ENCODE assay signal across 2 cellular contexts in the genomic region with DNA sequence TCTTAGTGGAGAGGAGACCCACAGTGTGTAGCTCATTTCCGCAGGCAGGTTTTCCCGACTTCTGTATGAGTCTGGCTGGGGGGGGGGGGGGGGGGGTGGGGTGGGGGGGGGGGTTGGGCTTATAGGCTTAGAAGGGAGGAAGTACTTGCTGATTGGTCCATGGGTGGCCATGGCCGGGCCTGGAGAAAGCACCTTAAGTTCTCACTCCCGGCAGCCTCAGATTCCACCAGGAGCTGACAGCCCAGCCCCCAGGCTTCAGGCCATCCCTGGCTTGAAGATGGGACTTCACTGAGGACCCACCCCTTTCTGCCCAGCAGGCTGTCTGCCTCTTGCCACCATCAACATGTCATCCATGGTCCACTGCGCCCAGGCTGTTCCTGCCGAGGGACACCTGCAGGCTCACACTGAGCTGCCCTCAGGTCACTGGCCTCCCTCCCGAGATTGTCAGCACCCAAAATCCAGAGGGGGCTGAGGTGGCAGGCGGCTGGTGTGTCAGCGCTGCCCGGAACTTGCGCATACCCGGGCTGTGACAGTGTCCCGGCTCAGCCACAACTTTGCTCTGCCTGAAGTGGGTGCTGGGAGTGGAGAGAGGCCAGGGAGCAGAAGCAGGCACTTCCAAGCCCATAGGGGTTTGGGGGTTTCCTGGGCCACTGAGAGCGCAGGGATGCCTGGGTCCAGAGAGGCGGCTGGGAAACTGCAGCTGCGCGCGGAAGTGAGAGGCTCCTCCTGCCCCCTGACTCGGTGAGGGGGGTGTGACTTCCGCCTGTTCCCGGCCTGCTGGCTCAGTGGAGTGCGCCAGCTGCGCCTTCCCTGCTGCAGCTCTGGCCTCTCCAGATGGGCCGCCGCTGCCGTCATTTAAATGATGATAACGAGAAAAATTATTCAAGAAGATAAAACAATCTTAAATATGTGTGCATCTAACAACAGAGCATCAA.
A peak's percentile ranks its signal among the peaks of the same experiment; 100 is the strongest.
TF ChIP-seq lines count a peak whose summit lies in the region.

No MANE protein-coding gene starts in this region.

TF ChIP-seq in HepG2, 621 proteins besides CTCF, POLR2A, EP300 and RAD21 (continued from another document):
- TF ChIP-seq ZNF562 (CRISPR knock-in tag; IDR thresholded peaks at IDR 0.05; ENCODE audit: borderline replicate concordance) (no peak), HNRNPK (IDR thresholded peaks at IDR 0.05; ENCODE audit: low read depth, low read length, poor library complexity, severe bottlenecking) (peak; percentile 58)

TF ChIP-seq in GM23338, 12 proteins besides CTCF, POLR2A, EP300 and RAD21 (continued from another document):
- no peak for TF ChIP-seq ZNF331 (CRISPR knock-in tag; IDR thresholded peaks at IDR 0.05; ENCODE audit: low read depth)
- no peak for TF ChIP-seq EZH2phosphoT487 (IDR thresholded peaks at IDR 0.05; ENCODE audit: unreplicated experiment)
- TF ChIP-seq, protein P1, sequence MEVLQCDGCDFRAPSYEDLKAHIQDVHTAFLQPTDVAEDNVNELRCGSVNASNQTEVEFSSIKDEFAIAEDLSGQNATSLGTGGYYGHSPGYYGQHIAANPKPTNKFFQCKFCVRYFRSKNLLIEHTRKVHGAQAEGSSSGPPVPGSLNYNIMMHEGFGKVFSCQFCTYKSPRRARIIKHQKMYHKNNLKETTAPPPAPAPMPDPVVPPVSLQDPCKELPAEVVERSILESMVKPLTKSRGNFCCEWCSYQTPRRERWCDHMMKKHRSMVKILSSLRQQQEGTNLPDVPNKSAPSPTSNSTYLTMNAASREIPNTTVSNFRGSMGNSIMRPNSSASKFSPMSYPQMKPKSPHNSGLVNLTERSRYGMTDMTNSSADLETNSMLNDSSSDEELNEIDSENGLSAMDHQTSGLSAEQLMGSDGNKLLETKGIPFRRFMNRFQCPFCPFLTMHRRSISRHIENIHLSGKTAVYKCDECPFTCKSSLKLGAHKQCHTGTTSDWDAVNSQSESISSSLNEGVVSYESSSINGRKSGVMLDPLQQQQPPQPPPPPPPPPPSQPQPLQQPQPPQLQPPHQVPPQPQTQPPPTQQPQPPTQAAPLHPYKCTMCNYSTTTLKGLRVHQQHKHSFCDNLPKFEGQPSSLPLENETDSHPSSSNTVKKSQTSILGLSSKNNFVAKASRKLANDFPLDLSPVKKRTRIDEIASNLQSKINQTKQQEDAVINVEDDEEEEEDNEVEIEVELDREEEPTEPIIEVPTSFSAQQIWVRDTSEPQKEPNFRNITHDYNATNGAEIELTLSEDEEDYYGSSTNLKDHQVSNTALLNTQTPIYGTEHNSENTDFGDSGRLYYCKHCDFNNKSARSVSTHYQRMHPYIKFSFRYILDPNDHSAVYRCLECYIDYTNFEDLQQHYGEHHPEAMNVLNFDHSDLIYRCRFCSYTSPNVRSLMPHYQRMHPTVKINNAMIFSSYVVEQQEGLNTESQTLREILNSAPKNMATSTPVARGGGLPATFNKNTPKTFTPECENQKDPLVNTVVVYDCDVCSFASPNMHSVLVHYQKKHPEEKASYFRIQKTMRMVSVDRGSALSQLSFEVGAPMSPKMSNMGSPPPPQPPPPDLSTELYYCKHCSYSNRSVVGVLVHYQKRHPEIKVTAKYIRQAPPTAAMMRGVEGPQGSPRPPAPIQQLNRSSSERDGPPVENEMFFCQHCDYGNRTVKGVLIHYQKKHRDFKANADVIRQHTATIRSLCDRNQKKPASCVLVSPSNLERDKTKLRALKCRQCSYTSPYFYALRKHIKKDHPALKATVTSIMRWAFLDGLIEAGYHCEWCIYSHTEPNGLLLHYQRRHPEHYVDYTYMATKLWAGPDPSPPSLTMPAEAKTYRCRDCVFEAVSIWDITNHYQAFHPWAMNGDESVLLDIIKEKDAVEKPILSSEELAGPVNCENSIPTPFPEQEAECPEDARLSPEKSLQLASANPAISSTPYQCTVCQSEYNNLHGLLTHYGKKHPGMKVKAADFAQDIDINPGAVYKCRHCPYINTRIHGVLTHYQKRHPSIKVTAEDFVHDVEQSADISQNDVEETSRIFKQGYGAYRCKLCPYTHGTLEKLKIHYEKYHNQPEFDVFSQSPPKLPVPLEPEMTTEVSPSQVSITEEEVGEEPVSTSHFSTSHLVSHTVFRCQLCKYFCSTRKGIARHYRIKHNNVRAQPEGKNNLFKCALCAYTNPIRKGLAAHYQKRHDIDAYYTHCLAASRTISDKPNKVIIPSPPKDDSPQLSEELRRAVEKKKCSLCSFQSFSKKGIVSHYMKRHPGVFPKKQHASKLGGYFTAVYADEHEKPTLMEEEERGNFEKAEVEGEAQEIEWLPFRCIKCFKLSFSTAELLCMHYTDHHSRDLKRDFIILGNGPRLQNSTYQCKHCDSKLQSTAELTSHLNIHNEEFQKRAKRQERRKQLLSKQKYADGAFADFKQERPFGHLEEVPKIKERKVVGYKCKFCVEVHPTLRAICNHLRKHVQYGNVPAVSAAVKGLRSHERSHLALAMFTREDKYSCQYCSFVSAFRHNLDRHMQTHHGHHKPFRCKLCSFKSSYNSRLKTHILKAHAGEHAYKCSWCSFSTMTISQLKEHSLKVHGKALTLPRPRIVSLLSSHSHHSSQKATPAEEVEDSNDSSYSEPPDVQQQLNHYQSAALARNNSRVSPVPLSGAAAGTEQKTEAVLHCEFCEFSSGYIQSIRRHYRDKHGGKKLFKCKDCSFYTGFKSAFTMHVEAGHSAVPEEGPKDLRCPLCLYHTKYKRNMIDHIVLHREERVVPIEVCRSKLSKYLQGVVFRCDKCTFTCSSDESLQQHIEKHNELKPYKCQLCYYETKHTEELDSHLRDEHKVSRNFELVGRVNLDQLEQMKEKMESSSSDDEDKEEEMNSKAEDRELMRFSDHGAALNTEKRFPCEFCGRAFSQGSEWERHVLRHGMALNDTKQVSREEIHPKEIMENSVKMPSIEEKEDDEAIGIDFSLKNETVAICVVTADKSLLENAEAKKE (CRISPR knock-in tag; IDR thresholded peaks at IDR 0.05): no peak
